1 cellular context compared by ENCODE assay signal in genomic region chr22:44683237-44683636, GRCh38.
TF ChIP-seq lines count a peak whose summit lies in the region.

No MANE protein-coding gene starts in this region.

TF ChIP-seq in GM12878, 131 proteins besides CTCF, POLR2A, EP300 and RAD21 (continued from another document and continues in another):
- peak; percentile 56; the same call in 1 of the 2 replicates for TF ChIP-seq RELB (IDR thresholded peaks at IDR 0.05; ENCODE audit: low read depth)
- peak; percentile 89 for TF ChIP-seq NR2F1 (conservative IDR thresholded peaks at IDR 0.05)
- no peak for TF ChIP-seq SMAD1 (IDR thresholded peaks at IDR 0.05; ENCODE audit: low read depth, partially characterized antibody)
- TF ChIP-seq LARP7 (IDR thresholded peaks at IDR 0.05): 0 out of 2 replicates have a peak, but pooled peaks have one; percentile 47
- no peak for TF ChIP-seq SMC3 (IDR thresholded peaks at IDR 0.05; ENCODE audit: borderline replicate concordance, low read length)
- peak; percentile 68; the same call in 1 of the 2 replicates for TF ChIP-seq ATF7 (IDR thresholded peaks at IDR 0.05; ENCODE audit: low read depth)
- no peak for TF ChIP-seq MXI1 (IDR thresholded peaks at IDR 0.05; ENCODE audit: low read depth, low read length)
- TF ChIP-seq NR2C2 (IDR thresholded peaks at IDR 0.05; ENCODE audit: borderline replicate concordance, control insufficient read depth, insufficient read length, low read depth): no peak
- TF ChIP-seq PML (IDR thresholded peaks at IDR 0.05; ENCODE audit: low read length): no peak; the same call in 1 of the 2 replicates
- no peak for TF ChIP-seq FOXK2 (IDR thresholded peaks at IDR 0.05)
- peak; percentile 90 for TF ChIP-seq PAX5 (IDR thresholded peaks at IDR 0.05; ENCODE audit: borderline replicate concordance, low read depth, low read length)
- no peak for TF ChIP-seq ASH2L (IDR thresholded peaks at IDR 0.05; ENCODE audit: borderline replicate concordance, low read depth)
- peak; percentile 96 for TF ChIP-seq TCF7 (IDR thresholded peaks at IDR 0.05; ENCODE audit: borderline replicate concordance)
- TF ChIP-seq NFIC (IDR thresholded peaks at IDR 0.05; ENCODE audit: low read depth, low read length): peak; percentile 86
- TF ChIP-seq TAF1 (IDR thresholded peaks at IDR 0.05; ENCODE audit: borderline replicate concordance, low read depth, low read length): no peak
- TF ChIP-seq SMARCA5 (IDR thresholded peaks at IDR 0.05): no peak
- TF ChIP-seq SPI1 (IDR thresholded peaks at IDR 0.05; ENCODE audit: borderline replicate concordance, insufficient read depth, low read depth, low read length): no peak
- no peak for TF ChIP-seq ZBTB40 (IDR thresholded peaks at IDR 0.05; ENCODE audit: borderline replicate concordance)
- TF ChIP-seq TBL1XR1 (IDR thresholded peaks at IDR 0.05; ENCODE audit: low read depth, low read length): peak; percentile 84
- peak; percentile 88 for TF ChIP-seq BCL3 (IDR thresholded peaks at IDR 0.05; ENCODE audit: borderline replicate concordance, insufficient read depth, low read depth, low read length, poor library complexity, severe bottlenecking)
- TF ChIP-seq CEBPZ (IDR thresholded peaks at IDR 0.05; ENCODE audit: low read depth, low read length): no peak
- TF ChIP-seq IRF5 (IDR thresholded peaks at IDR 0.05; ENCODE audit: borderline replicate concordance): no peak
- TF ChIP-seq SMAD5 (IDR thresholded peaks at IDR 0.05; ENCODE audit: low read depth): no peak
- TF ChIP-seq CUX1 (IDR thresholded peaks at IDR 0.05; ENCODE audit: insufficient replicate concordance, low read depth, low read length): no peak
- TF ChIP-seq KLF5 (IDR thresholded peaks at IDR 0.05; ENCODE audit: partially characterized antibody): no peak
- no peak for TF ChIP-seq HCFC1 (IDR thresholded peaks at IDR 0.05; ENCODE audit: low read length)
- peak; percentile 62; the same call in 1 of the 2 replicates for TF ChIP-seq ATF2 (IDR thresholded peaks at IDR 0.05; ENCODE audit: low read length)
- TF ChIP-seq CHD2 (IDR thresholded peaks at IDR 0.05; ENCODE audit: borderline replicate concordance, low read depth, low read length): peak; percentile 64; the same call in 1 of the 2 replicates
- no peak for TF ChIP-seq PKNOX1 (IDR thresholded peaks at IDR 0.05)
- TF ChIP-seq MTA2 (IDR thresholded peaks at IDR 0.05; ENCODE audit: low read depth): peak; percentile 89
- no peak for TF ChIP-seq RCOR1 (conservative IDR thresholded peaks at IDR 0.05; ENCODE audit: low read depth, low read length)
- peak; percentile 89 for TF ChIP-seq JUND (IDR thresholded peaks at IDR 0.05; ENCODE audit: low read depth, low read length)
- TF ChIP-seq E2F4 (IDR thresholded peaks at IDR 0.05; ENCODE audit: low read depth, low read length): no peak
